In genomic region chr6:109595998-109596397, GRCh38 we compare ENCODE assay signal across 8 cellular contexts.
A peak's percentile ranks its signal among the peaks of the same experiment; 100 is the strongest.
DNase-seq lines count a peak whose midpoint lies in the region; ATAC-seq and TF ChIP-seq lines count a peak whose summit lies in the region.

No MANE protein-coding gene starts in this region.

- H3K27me3 ChIP-seq in HL-60 (ENCODE audit: insufficient read depth, poor library complexity, severe bottlenecking), result no peaks in the 10 kb centered on the region

- no peak for ATAC-seq in HG02759 (IDR thresholded peaks at IDR 0.05; ENCODE audit: unreplicated experiment)
- no peak for ATAC-seq in HG03457 (IDR thresholded peaks at IDR 0.05; ENCODE audit: unreplicated experiment)

- peak; percentile 13 for TF ChIP-seq CTCF in HL-60 (IDR thresholded peaks at IDR 0.05; ENCODE audit: insufficient read depth, low read length)

- no peak overlapping the region for H3K4me3 ChIP-seq in HL-60 (replicated peaks; ENCODE audit: insufficient read depth, low read length)

- H3K27ac ChIP-seq in HL-60 (replicated peaks), result no peak overlapping the region

- DNase-seq in DMS 273 treated with DMSO at 0.1 percent for 48 hours (lab: John Stamatoyannopoulos, UW) (peak; percentile 17), HL-60 (ENCODE audit: low read depth in 1 of 2, low spot score in 1 of 2) (peak in 1 of 2 experiments; percentile 37), SK-N-DZ (ENCODE audit: low spot score) (peak; percentile 9), iPS-NIHi11 (ENCODE audit: low spot score) (peak; percentile 42), cortex of kidney (lab: John Stamatoyannopoulos, UW) (no peak)
- DNase-seq in effector CD8-positive, alpha-beta T cell (lab: John Stamatoyannopoulos, UW), result no peak

Comparison
In these comparisons a context has a peak if more than half of its experiments do, and no peak if none do; other contexts are left out.
1. DNase-seq: peak in DMS 273 treated with DMSO at 0.1 percent for 48 hours (single experiment), SK-N-DZ (single experiment) and iPS-NIHi11 (single experiment); none in effector CD8-positive, alpha-beta T cell (single experiment) and cortex of kidney (single experiment).